12 cellular contexts compared by ENCODE assay signal in genomic region chr1:59360170-59360569, GRCh38.
DNase-seq lines count a peak whose midpoint lies in the region; ATAC-seq and TF ChIP-seq lines count a peak whose summit lies in the region.
"Had no signal": no experiment of that assay in that cellular context is flagged by ENCODE, and none has a peak within 500 bp of the region (broad histone marks: within the 10 kb centered on the region; RNA-seq: fewer than 3 reads in every experiment).

No MANE protein-coding gene starts in this region.

- H3K4me1 ChIP-seq in mammary epithelial cell (ENCODE audit: insufficient read depth, low read length) (peaks cover 14% of the 10 kb centered on the region), prostate gland (replicated peaks) (no peaks in the 10 kb centered on the region)
- H3K4me1 ChIP-seq: BLaER1 had no signal

- H2AFZ ChIP-seq in mammary epithelial cell (ENCODE audit: low read depth, low read length): no peak overlapping the region

- H3K4me3 ChIP-seq in AG04450 (ENCODE audit: low read depth, low read length): no peak overlapping the region
- H3K4me3 ChIP-seq in mammary epithelial cell (replicated peaks in 1 of 3; ENCODE audit: insufficient read depth in 1 of 3, low read depth in 2 of 3, low read length in 3 of 3): no peak overlapping the region
- H3K4me3 ChIP-seq in prostate gland: no peak overlapping the region
- H3K4me3 ChIP-seq: BLaER1 had no signal

- TF ChIP-seq CTCF in AG04450 (IDR thresholded peaks at IDR 0.05; ENCODE audit: low read depth, low read length) (no peak), mammary epithelial cell (conservative IDR thresholded peaks at IDR 0.05 in 1 of 2, IDR thresholded peaks at IDR 0.05 in 1 of 2; ENCODE audit: extremely low read depth in 1 of 2, insufficient read depth in 1 of 2, low read depth in 1 of 2, low read length in 2 of 2) (no peak), prostate gland (IDR thresholded peaks at IDR 0.05) (no peak)

- peak; percentile 20 for DNase-seq in AG04450 (ENCODE audit: low read depth, low spot score)
- peak; percentile 84 for DNase-seq in HT1080 (ENCODE audit: low read depth)
- peak; percentile 82 for DNase-seq in mammary epithelial cell
- DNase-seq in kidney tubule cell (ENCODE audit: low spot score): peak; percentile 71
- DNase-seq in prostate gland (ENCODE audit: low spot score): no peak
- no peak for DNase-seq in cerebellar nuclear complex (lab: John Stamatoyannopoulos, UW)
- no peak for DNase-seq in T-helper 2 cell
- DNase-seq: activated CD4-positive, alpha-beta memory T cell treated with anti-CD3 and anti-CD28 coated beads for 36 hours; activated gamma-delta T cell; T-helper 9 cell had no signal

- 6% methylated on average over 4 of the region's 4 CpGs for WGBS in mammary epithelial cell (ENCODE audit: low coverage, missing lambda C conversion rate)
- WGBS in prostate gland: 82% methylated on average over 4 of the region's 4 CpGs

- H3K4me2 ChIP-seq in mammary epithelial cell (ENCODE audit: insufficient read depth, low read depth, low read length): peak overlapping the region; percentile 47
- H3K4me2 ChIP-seq: BLaER1 had no signal

- H3K36me3 ChIP-seq in mammary epithelial cell (ENCODE audit: insufficient read depth, low read length) (no peaks in the 10 kb centered on the region), prostate gland (no peaks in the 10 kb centered on the region)
- H3K36me3 ChIP-seq: BLaER1 had no signal

- no peak for TF ChIP-seq POLR2A in prostate gland (IDR thresholded peaks at IDR 0.05)

- H3K9me3 ChIP-seq in AG04450 (ENCODE audit: control insufficient read depth, insufficient read depth, low read length): no peaks in the 10 kb centered on the region
- H3K9me3 ChIP-seq in mammary epithelial cell (replicated peaks; ENCODE audit: insufficient read depth, low read length): no peaks in the 10 kb centered on the region
- no peaks in the 10 kb centered on the region for H3K9me3 ChIP-seq in prostate gland
- H3K9me3 ChIP-seq: BLaER1 had no signal

- no TSS peak for BruUV-seq in mammary epithelial cell (replicated peaks; lab: Mats Ljungman, UMichigan)

- intact Hi-C loops in mammary epithelial cell (cut with micrococcal nuclease): loop anchor here (10.0 kb wide), 1 partner anchor 575 kb away; the partner anchor contains the start of gene JUN
- intact Hi-C loops in prostate gland (cut with DNase I): no loop called here

- H4K20me1 ChIP-seq in mammary epithelial cell (ENCODE audit: insufficient read depth, low read length): no peaks in the 10 kb centered on the region
- H4K20me1 ChIP-seq: BLaER1 had no signal

- H3K27me3 ChIP-seq in AG04450 (ENCODE audit: control insufficient read depth, insufficient read depth, low read length) (no peaks in the 10 kb centered on the region), mammary epithelial cell (ENCODE audit: insufficient read depth, low read length) (no peaks in the 10 kb centered on the region), prostate gland (replicated peaks; ENCODE audit: insufficient read depth) (no peaks in the 10 kb centered on the region)
- H3K27me3 ChIP-seq: BLaER1 had no signal

- H3K27ac ChIP-seq in AG04450 (ENCODE audit: low read depth, low read length) (no peak overlapping the region), mammary epithelial cell (ENCODE audit: insufficient read depth, low read depth, low read length) (peak overlapping the region; percentile 24), prostate gland (no peak overlapping the region)
- H3K27ac ChIP-seq: BLaER1 had no signal

- CTCF ChIA-PET in AG04450 (lab: Charles Lee) (no interaction called here), mammary epithelial cell (lab: Charles Lee; ENCODE audit: low non-redundant PET) (no interaction called here)

- dilution Hi-C loops in mammary epithelial cell (cut with HindIII; ENCODE audit: low sequenced_read_pairs): no loop called here

- POLR2A ChIA-PET in AG04450 (lab: Yijun Ruan, JAX): no interaction called here

- ATAC-seq in HG03432 (IDR thresholded peaks at IDR 0.05; ENCODE audit: unreplicated experiment): no peak

- no peak overlapping the region for H3K9ac ChIP-seq in mammary epithelial cell (ENCODE audit: insufficient read depth, low read length)
- H3K9ac ChIP-seq: BLaER1 had no signal

- H3K79me2 ChIP-seq in mammary epithelial cell (ENCODE audit: insufficient read depth, low read length): no peaks in the 10 kb centered on the region

- in situ Hi-C loops in mammary epithelial cell (cut with MboI; ENCODE audit: low sequenced_read_pairs in 2 of 2): no loop called here

Comparison
In these comparisons a context has a peak if more than half of its experiments do, and no peak if none do; other contexts are left out.
1. DNase-seq: peak in AG04450 (single experiment), HT1080 (single experiment), mammary epithelial cell (single experiment) and kidney tubule cell (single experiment); none in prostate gland (single experiment), cerebellar nuclear complex (0 of 2) and T-helper 2 cell (0 of 5).